Comparison of ENCODE assay signal across 16 cellular contexts in the genomic region with DNA sequence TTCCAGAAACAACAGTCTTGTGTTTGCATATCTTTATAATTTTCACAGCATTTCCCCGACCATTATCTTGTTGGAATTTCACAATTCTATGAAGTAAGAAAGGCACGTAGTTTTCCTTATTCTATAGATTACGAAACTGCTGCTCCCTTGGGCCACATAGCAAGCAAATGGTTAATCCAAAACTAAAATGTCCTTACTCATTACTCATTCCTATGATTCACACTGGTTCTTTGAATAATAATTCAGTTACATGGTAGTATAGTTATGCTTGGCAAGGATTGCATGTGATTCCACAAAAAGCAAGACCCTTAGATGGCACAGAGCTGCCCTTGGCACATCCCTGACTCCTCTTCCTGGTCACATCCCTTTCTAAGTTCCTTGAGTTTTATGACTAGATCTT. TPM values are rescaled to one million over a fixed set of nuclear protein-coding genes. Genes with fewer than 3 reads are reported as not detected.
"Had no signal": no experiment of that assay in that cellular context is flagged by ENCODE, and none has a peak within 500 bp of the region (broad histone marks: within the 10 kb centered on the region; RNA-seq: fewer than 3 reads in every experiment).

No MANE protein-coding gene starts in this region.

- H3K9me3 ChIP-seq: lower lobe of right lung, thyroid gland, vagina had no signal

- H3K36me3 ChIP-seq: lower lobe of right lung, thyroid gland, vagina had no signal

- H3K4me1 ChIP-seq: lower lobe of right lung, thyroid gland, vagina had no signal

- H3K27ac ChIP-seq: lower lobe of right lung, thyroid gland, vagina had no signal

- DNase-seq: activated CD4-positive, alpha-beta T cell treated with anti-CD3 and anti-CD28 coated beads, Interleukin-2, amount 50 U/mL, for 48 hours; activated CD4-positive, CD25-positive, alpha-beta regulatory T cell treated with anti-CD3 and anti-CD28 coated beads, Interleukin-2, amount 50 U/mL, for 72 hours; activated gamma-delta T cell treated with Interleukin-2 at 50 U/mL for 16 hours; activated T-cell treated with anti-CD3 and anti-CD28 coated beads, Interleukin-2, amount 50 U/mL, for 48 hours; central memory CD4-positive, alpha-beta T cell; cortex of kidney; effector CD8-positive, alpha-beta T cell; hypothalamus; left cardiac atrium; lower lobe of right lung; midbrain; retina; T-helper 2 cell; thyroid gland had no signal

- H3K27me3 ChIP-seq: thyroid gland, vagina had no signal

- ATAC-seq: left cardiac atrium, lower lobe of right lung had no signal

- H3K4me3 ChIP-seq: lower lobe of right lung, smooth muscle cell, thyroid gland, vagina had no signal

RNA-seq across cellular contexts. Expression of gene OR13H1, which starts 51.2 kb away (rescaled TPM):
- total RNA-seq: left cardiac atrium, lower lobe of right lung, smooth muscle cell, thyroid gland, vagina had no signal
